26 cellular contexts compared by ENCODE assay signal in genomic region chr6:67328269-67328668, GRCh38.
A peak's percentile ranks its signal among the peaks of the same experiment; 100 is the strongest.
DNase-seq lines count a peak whose midpoint lies in the region; ATAC-seq, FAIRE-seq and TF ChIP-seq lines count a peak whose summit lies in the region.
"Had no signal": no experiment of that assay in that cellular context is flagged by ENCODE, and none has a peak within 500 bp of the region (broad histone marks: within the 10 kb centered on the region; RNA-seq: fewer than 3 reads in every experiment).

No MANE protein-coding gene starts in this region.

- H3K9ac ChIP-seq in IMR-90 (ENCODE audit: low read depth, low read length) (no peak overlapping the region), K562 (ENCODE audit: insufficient read depth in 1 of 2, low read depth in 2 of 2, low read length in 2 of 2) (no peak overlapping the region), kidney (ENCODE audit: low read length in 2 of 2) (no peak overlapping the region)
- H3K9ac ChIP-seq: BLaER1 treated with 17β-estradiol and CSF1 and Interleukin-3, amounts not matched to agents 10 nM and 100 nM had no signal

- no peak overlapping the region for H2BK20ac ChIP-seq in IMR-90 (ENCODE audit: low read depth, low read length)

- 24% methylated on average over 2 of the region's 2 CpGs for WGBS in A549 (ENCODE audit: missing lambda C conversion rate)
- no CpG with 5 or more reads among the region's 2 CpGs for WGBS in IMR-90 (ENCODE audit: extremely low coverage in 2 of 2, insufficient read length in 1 of 2), 2 experiments
- 18% methylated on average over 2 of the region's 2 CpGs for WGBS in K562 (ENCODE audit: insufficient coverage, low coverage, missing lambda C conversion rate)

- H3K9me1 ChIP-seq in IMR-90 (ENCODE audit: insufficient read depth, low read length) (no peaks in the 10 kb centered on the region), K562 (ENCODE audit: control insufficient read depth, insufficient read depth, low read length) (no peaks in the 10 kb centered on the region)

- ATAC-seq in A549 (no peak), IMR-90 (ENCODE audit: low read depth) (no peak), K562 (no peak)
- ATAC-seq: CD8-positive, alpha-beta T cell; GM12878 had no signal

- H3K36me3 ChIP-seq in IMR-90 (ENCODE audit: control insufficient read depth, insufficient read depth, low read length) (no peaks in the 10 kb centered on the region), K562 (ENCODE audit: control insufficient read depth, insufficient read depth, low read length) (no peaks in the 10 kb centered on the region), kidney (ENCODE audit: control insufficient read depth in 1 of 2, insufficient read depth in 2 of 2, low read length in 2 of 2) (no peaks in the 10 kb centered on the region), uterus (no peaks in the 10 kb centered on the region), breast epithelium (no peaks in the 10 kb centered on the region), Caco-2 (ENCODE audit: control insufficient read depth, insufficient read depth, low read length) (no peaks in the 10 kb centered on the region)
- H3K36me3 ChIP-seq: BLaER1 treated with 17β-estradiol and CSF1 and Interleukin-3, amounts not matched to agents 10 nM and 100 nM had no signal

- H3K4me1 ChIP-seq in A549: no peaks in the 10 kb centered on the region
- H3K4me1 ChIP-seq in IMR-90 (ENCODE audit: control insufficient read depth, insufficient read depth, low read length): no peaks in the 10 kb centered on the region
- no peaks in the 10 kb centered on the region; a peak in 1 of 5 replicates for H3K4me1 ChIP-seq in K562 (replicated peaks in 1 of 2; ENCODE audit: control insufficient read depth in 2 of 2, insufficient read depth in 2 of 2, low read length in 2 of 2)
- H3K4me1 ChIP-seq in kidney (ENCODE audit: control insufficient read depth in 1 of 2, insufficient read depth in 1 of 2, low read depth in 1 of 2, low read length in 2 of 2): no peaks in the 10 kb centered on the region
- H3K4me1 ChIP-seq in uterus: no peaks in the 10 kb centered on the region
- no peaks in the 10 kb centered on the region for H3K4me1 ChIP-seq in breast epithelium
- H3K4me1 ChIP-seq in Caco-2: no peaks in the 10 kb centered on the region
- H3K4me1 ChIP-seq: BLaER1 treated with 17β-estradiol and CSF1 and Interleukin-3, amounts not matched to agents 10 nM and 100 nM had no signal

- TF ChIP-seq CTCF in A549 (IDR thresholded peaks at IDR 0.05) (no peak), IMR-90 (conservative IDR thresholded peaks at IDR 0.05; ENCODE audit: low read depth, low read length) (no peak), K562 (IDR thresholded peaks at IDR 0.05 in 2 of 3, conservative IDR thresholded peaks at IDR 0.05 in 1 of 3; ENCODE audit: insufficient read depth in 2 of 3, low read depth in 1 of 3, low read length in 3 of 3) (no peak), kidney (IDR thresholded peaks at IDR 0.05; ENCODE audit: borderline replicate concordance, extremely low read depth, insufficient read depth) (no peak), uterus (IDR thresholded peaks at IDR 0.05) (no peak), breast epithelium (IDR thresholded peaks at IDR 0.05) (no peak), Caco-2 (IDR thresholded peaks at IDR 0.05; ENCODE audit: insufficient read depth in 1 of 2, low read depth in 1 of 2, low read length in 1 of 2, severe bottlenecking in 1 of 2, unreplicated experiment in 1 of 2) (no peak)

- H2AK9ac ChIP-seq in IMR-90 (replicated peaks; ENCODE audit: low read depth, low read length, poor library complexity): no peak overlapping the region

- H3K9me3 Mint-ChIP-seq in Caco-2 (ENCODE audit: unreplicated experiment): no peaks in the 10 kb centered on the region

- H2BK15ac ChIP-seq in IMR-90 (ENCODE audit: low read depth, low read length): no peak overlapping the region

- H3K4me2 ChIP-seq in A549 (no peak overlapping the region), IMR-90 (ENCODE audit: low read depth, low read length) (no peak overlapping the region), K562 (ENCODE audit: insufficient read depth, low read length) (no peak overlapping the region)
- H3K4me2 ChIP-seq: BLaER1 treated with 17β-estradiol and CSF1 and Interleukin-3, amounts not matched to agents 10 nM and 100 nM had no signal

- H2BK120ac ChIP-seq in IMR-90 (ENCODE audit: low read depth, low read length): no peak overlapping the region

- BruUV-seq in IMR-90 (replicated peaks; lab: Mats Ljungman, UMichigan) (no TSS peak), K562 (replicated peaks; lab: Mats Ljungman, UMichigan) (no TSS peak), Caco-2 (replicated peaks; lab: Mats Ljungman, UMichigan) (no TSS peak)

- H3K79me1 ChIP-seq in IMR-90 (ENCODE audit: low read depth in 1 of 2, low read length in 2 of 2): no peaks in the 10 kb centered on the region

- no peak overlapping the region for H3K56ac ChIP-seq in IMR-90 (ENCODE audit: extremely low read depth, insufficient read depth, low read length)

- FAIRE-seq in A549 (lab: Jason Lieb, UNC): no peak
- no peak for FAIRE-seq in K562 (lab: Jason Lieb, UNC)
- peak; percentile 27 for FAIRE-seq in kidney (lab: Jason Lieb, UNC)
- FAIRE-seq: A204.1, GM12878, GM12892, GM18507 had no signal

- no peak overlapping the region for H3K23ac ChIP-seq in IMR-90 (ENCODE audit: low read depth, low read length)

- no peak overlapping the region for H3K18ac ChIP-seq in IMR-90 (ENCODE audit: low read depth, low read length)

- no peak overlapping the region for H3K27ac Mint-ChIP-seq in Caco-2 (ENCODE audit: unreplicated experiment)
- H3K27ac Mint-ChIP-seq: B cell; CD4-positive, alpha-beta T cell; CD8-positive, alpha-beta T cell had no signal

- no peak overlapping the region for H3K14ac ChIP-seq in IMR-90 (replicated peaks; ENCODE audit: low read depth, low read length)

- intact Hi-C loops in IMR-90 (cut with micrococcal nuclease): no loop called here
- intact Hi-C loops in K562 (cut with micrococcal nuclease): no loop called here
- intact Hi-C loops in kidney (cut with DNase I): no loop called here
- intact Hi-C loops in uterus (cut with DNase I; ENCODE audit: low total_unique reads): no loop called here
- intact Hi-C loops in breast epithelium (cut with DNase I; ENCODE audit: low total_unique reads): no loop called here
- intact Hi-C loops in Caco-2 (cut with micrococcal nuclease; ENCODE audit: unreplicated experiment): no loop called here

- H3K4me3 ChIP-seq in A549 (no peak overlapping the region), IMR-90 (ENCODE audit: insufficient read depth, low read depth, low read length) (no peak overlapping the region), K562 (no peak overlapping the region), kidney (ENCODE audit: low read length in 2 of 2) (no peak overlapping the region), uterus (no peak overlapping the region), breast epithelium (no peak overlapping the region), Caco-2 (ENCODE audit: low read depth, low read length) (no peak overlapping the region)
- H3K4me3 ChIP-seq: BLaER1 treated with 17β-estradiol and CSF1 and Interleukin-3, amounts not matched to agents 10 nM and 100 nM; GM12878 had no signal

- dilution Hi-C loops in IMR-90 (cut with HindIII; ENCODE audit: low sequenced_read_pairs, unreplicated experiment): no loop called here

- no peak overlapping the region for H2BK5ac ChIP-seq in IMR-90 (ENCODE audit: low read depth, low read length, poor library complexity, severe bottlenecking)

- no peak overlapping the region for H3K4ac ChIP-seq in IMR-90 (ENCODE audit: low read depth, low read length)

- POLR2A ChIA-PET in A549 (lab: Yijun Ruan, JAX) (no interaction called here), IMR-90 (lab: Charles Lee; ENCODE audit: unreplicated experiment) (no interaction called here), K562 (lab: Yijun Ruan, JAX) (no interaction called here), Caco-2 (lab: Charles Lee) (no interaction called here)

- H4K91ac ChIP-seq in IMR-90 (ENCODE audit: insufficient read depth, low read depth, low read length): no peak overlapping the region

- no peaks in the 10 kb centered on the region for H3K36me3 Mint-ChIP-seq in Caco-2 (ENCODE audit: insufficient read depth, unreplicated experiment)
- H3K36me3 Mint-ChIP-seq: CD8-positive, alpha-beta T cell had no signal

- no peak overlapping the region for H3K4me3 Mint-ChIP-seq in Caco-2 (ENCODE audit: unreplicated experiment)
- H3K4me3 Mint-ChIP-seq: B cell; CD4-positive, alpha-beta T cell; CD8-positive, alpha-beta T cell had no signal

- no peaks in the 10 kb centered on the region for H3K27me3 Mint-ChIP-seq in Caco-2 (ENCODE audit: insufficient read depth, unreplicated experiment)
- H3K27me3 Mint-ChIP-seq: B cell; CD4-positive, alpha-beta T cell had no signal

- H2AFZ ChIP-seq in IMR-90 (replicated peaks; ENCODE audit: low read length, poor library complexity) (no peak overlapping the region), K562 (ENCODE audit: low read depth, low read length) (no peak overlapping the region)

- H3K27ac ChIP-seq in A549 (no peak overlapping the region), IMR-90 (ENCODE audit: insufficient read depth, low read length) (no peak overlapping the region), K562 (ENCODE audit: extremely low read depth, low read depth, low read length) (no peak overlapping the region), kidney (ENCODE audit: low read depth in 2 of 2, low read length in 2 of 2) (no peak overlapping the region), uterus (no peak overlapping the region), breast epithelium (no peak overlapping the region)
- H3K27ac ChIP-seq: BLaER1 treated with 17β-estradiol and CSF1 and Interleukin-3, amounts not matched to agents 10 nM and 100 nM; C4-2B had no signal

- H3K4me1 Mint-ChIP-seq in Caco-2 (ENCODE audit: low read depth, unreplicated experiment): no peaks in the 10 kb centered on the region
- H3K4me1 Mint-ChIP-seq: B cell had no signal

- TF ChIP-seq RAD21 in A549 (conservative IDR thresholded peaks at IDR 0.05 in 1 of 2, IDR thresholded peaks at IDR 0.05 in 1 of 2) (no peak), IMR-90 (IDR thresholded peaks at IDR 0.05; ENCODE audit: low read length) (no peak), K562 (CRISPR knock-in tag; conservative IDR thresholded peaks at IDR 0.05 in 1 of 2, IDR thresholded peaks at IDR 0.05 in 1 of 2) (no peak)

- no peak overlapping the region for H2AK5ac ChIP-seq in IMR-90 (ENCODE audit: low read depth, low read length)

- in situ Hi-C loops in IMR-90 (cut with MboI; ENCODE audit: low sequenced_read_pairs) (no loop called here), K562 (cut with MboI) (no loop called here)

- no peaks in the 10 kb centered on the region for H3K79me2 ChIP-seq in K562 (ENCODE audit: control insufficient read depth, insufficient read depth, low read length)

- H4K8ac ChIP-seq in IMR-90 (ENCODE audit: low read depth in 2 of 2, low read length in 2 of 2): no peak overlapping the region

- H3K9me3 ChIP-seq in A549 (no peaks in the 10 kb centered on the region), IMR-90 (ENCODE audit: control insufficient read depth, insufficient read depth, low read length) (no peaks in the 10 kb centered on the region; the same call in 1 of the 2 replicates), K562 (replicated peaks; ENCODE audit: control insufficient read depth, insufficient read depth, low read depth, low read length) (no peaks in the 10 kb centered on the region), kidney (ENCODE audit: control insufficient read depth in 1 of 2, low read length in 2 of 2) (no peaks in the 10 kb centered on the region), uterus (no peaks in the 10 kb centered on the region), breast epithelium (no peaks in the 10 kb centered on the region), Caco-2 (no peaks in the 10 kb centered on the region)
- H3K9me3 ChIP-seq: BLaER1 treated with 17β-estradiol and CSF1 and Interleukin-3, amounts not matched to agents 10 nM and 100 nM had no signal

- H3K27me3 ChIP-seq in IMR-90 (ENCODE audit: control insufficient read depth, insufficient read depth, low read length) (no peaks in the 10 kb centered on the region), K562 (ENCODE audit: control insufficient read depth in 2 of 2, insufficient read depth in 2 of 2, low read length in 2 of 2) (no peaks in the 10 kb centered on the region), uterus (no peaks in the 10 kb centered on the region), breast epithelium (no peaks in the 10 kb centered on the region), Caco-2 (replicated peaks; ENCODE audit: control insufficient read depth, insufficient read depth, low read length) (no peaks in the 10 kb centered on the region)
- H3K27me3 ChIP-seq: BLaER1 treated with 17β-estradiol and CSF1 and Interleukin-3, amounts not matched to agents 10 nM and 100 nM had no signal

- no peaks in the 10 kb centered on the region for H4K20me1 ChIP-seq in IMR-90 (ENCODE audit: insufficient read depth, low read length)
- H4K20me1 ChIP-seq in K562 (replicated peaks; ENCODE audit: control insufficient read depth, insufficient read depth, low read length): no peaks in the 10 kb centered on the region
- H4K20me1 ChIP-seq: BLaER1 treated with 17β-estradiol and CSF1 and Interleukin-3, amounts not matched to agents 10 nM and 100 nM had no signal

- TF ChIP-seq EP300 in A549 (IDR thresholded peaks at IDR 0.05) (no peak), K562 (IDR thresholded peaks at IDR 0.05; ENCODE audit: low read length) (no peak)

- H4K5ac ChIP-seq in IMR-90 (ENCODE audit: low read depth, low read length): no peak overlapping the region

- no peak for DNase-seq in A549 (ENCODE audit: low read depth in 1 of 2, low spot score in 1 of 2)
- no peak for DNase-seq in IMR-90
- no peak for DNase-seq in K562 (ENCODE audit: extremely low read depth in 1 of 4, low spot score in 3 of 4)
- no peak for DNase-seq in kidney
- no peak for DNase-seq in hepatic stellate cell (ENCODE audit: low spot score)
- no peak for DNase-seq in uterus
- no peak for DNase-seq in breast epithelium (ENCODE audit: low spot score in 2 of 2)
- DNase-seq in Caco-2: no peak
- DNase-seq: 8988T; AML-193; CD4-positive, alpha-beta T cell; CD8-positive, alpha-beta T cell; DMS 273 treated with DMSO at 0.1 percent for 48 hours; DMS153; DMS53; DMS79; DND-41; EL; GDM1 had no signal

- CTCF ChIA-PET in A549 (lab: Yijun Ruan, JAX) (no interaction called here), IMR-90 (lab: Yijun Ruan, JAX) (no interaction called here), K562 (lab: Yijun Ruan, JAX; ENCODE audit: low intra/inter-chr PET ratio) (no interaction called here), Caco-2 (lab: Charles Lee) (no interaction called here)

- no peak for TF ChIP-seq POLR2A in A549 (IDR thresholded peaks at IDR 0.05; ENCODE audit: low read length)
- TF ChIP-seq POLR2A in IMR-90 (IDR thresholded peaks at IDR 0.05; ENCODE audit: low read depth, low read length): no peak
- no peak for TF ChIP-seq POLR2A in K562 (conservative IDR thresholded peaks at IDR 0.05)
- no peak for TF ChIP-seq POLR2A in uterus (IDR thresholded peaks at IDR 0.05)
- TF ChIP-seq POLR2A in breast epithelium (IDR thresholded peaks at IDR 0.05): no peak

Comparison
In these comparisons a context has a peak if more than half of its experiments do, and no peak if none do; other contexts are left out.
1. Of the 35 proteins assayed by ChIP-seq in both K562 and A549: peak only in K562: none; only in A549: none; in both: MAFK; in neither: 34.